In genomic region chr10:8037941-8038894, GRCh38 we compare ENCODE assay signal across 17 cellular contexts. TPM values are rescaled to one million over a fixed set of nuclear protein-coding genes. Genes with fewer than 3 reads are reported as not detected.
DNase-seq lines count a peak whose midpoint lies in the region; ATAC-seq and TF ChIP-seq lines count a peak whose summit lies in the region.
"Had no signal": no experiment of that assay in that cellular context is flagged by ENCODE, and none has a peak within 500 bp of the region (broad histone marks: within the 10 kb centered on the region; RNA-seq: fewer than 3 reads in every experiment).

No MANE protein-coding gene starts in this region.

- peaks cover 11% of the 10 kb centered on the region for H3K36me3 Mint-ChIP-seq in activated naive CD4-positive, alpha-beta T cell treated with anti-CD3 and anti-CD28 coated beads, Interleukin-2, amount 10 ng/mL, durations not matched to agents 7 days and 5 days
- H3K36me3 Mint-ChIP-seq in activated B cell treated with CpG ODN at 0.5 μM for 24 hours (ENCODE audit: low read depth), result no peaks in the 10 kb centered on the region
- H3K36me3 Mint-ChIP-seq in type B pancreatic cell, result peaks cover 4% of the 10 kb centered on the region

- ATAC-seq in activated B cell treated with CpG ODN at 0.5 μM for 24 hours (ENCODE audit: low read depth) (no peak), right lobe of liver (peak; percentile 31 to 61 (median 46)), GM21619 (IDR thresholded peaks at IDR 0.05; ENCODE audit: unreplicated experiment) (no peak)
- ATAC-seq: psoas muscle had no signal

- H3K27ac ChIP-seq in right lobe of liver, result no peak overlapping the region
- H3K27ac ChIP-seq: BLaER1, GM23248, KMS-11, psoas muscle, vagina had no signal

- CTCF ChIA-PET in activated naive CD4-positive, alpha-beta T cell treated with anti-CD3 and anti-CD28 coated beads, Interleukin-2, amount 10 ng/mL, durations not matched to agents 7 days and 5 days (lab: Charles Lee), result interaction anchor here (1.9 kb wide), 1 partner anchor 14 kb away, joined by 5 read pairs; no protein-coding TSS in a partner anchor
- CTCF ChIA-PET in activated B cell treated with CpG ODN at 0.5 μM for 24 hours (lab: Charles Lee), result no interaction called here

- TF ChIP-seq CTCF in activated B cell treated with CpG ODN at 0.5 μM for 24 hours (IDR thresholded peaks at IDR 0.05) (no peak), right lobe of liver (IDR thresholded peaks at IDR 0.05) (no peak), type B pancreatic cell (conservative IDR thresholded peaks at IDR 0.05) (no peak)

- peak overlapping the region; percentile 14 for H3K4me3 Mint-ChIP-seq in activated naive CD4-positive, alpha-beta T cell treated with anti-CD3 and anti-CD28 coated beads, Interleukin-2, amount 10 ng/mL, durations not matched to agents 7 days and 5 days
- H3K4me3 Mint-ChIP-seq in activated B cell treated with CpG ODN at 0.5 μM for 24 hours (no peak overlapping the region), type B pancreatic cell (peak overlapping the region; percentile 60)

- peak overlapping the region; percentile 61 for H3K27ac Mint-ChIP-seq in activated naive CD4-positive, alpha-beta T cell treated with anti-CD3 and anti-CD28 coated beads, Interleukin-2, amount 10 ng/mL, durations not matched to agents 7 days and 5 days
- H3K27ac Mint-ChIP-seq in activated B cell treated with CpG ODN at 0.5 μM for 24 hours, result peak overlapping the region; percentile 27
- no peak overlapping the region for H3K27ac Mint-ChIP-seq in type B pancreatic cell

- no peak overlapping the region for H3K4me3 ChIP-seq in right lobe of liver
- H3K4me3 ChIP-seq: BLaER1, GM23248, psoas muscle, vagina had no signal

- H3K4me1 Mint-ChIP-seq in activated naive CD4-positive, alpha-beta T cell treated with anti-CD3 and anti-CD28 coated beads, Interleukin-2, amount 10 ng/mL, durations not matched to agents 7 days and 5 days, result peaks cover 31% of the 10 kb centered on the region
- H3K4me1 Mint-ChIP-seq in activated B cell treated with CpG ODN at 0.5 μM for 24 hours (peaks cover 27% of the 10 kb centered on the region), type B pancreatic cell (ENCODE audit: unreplicated experiment) (peaks cover 18% of the 10 kb centered on the region)

- H3K27me3 ChIP-seq in right lobe of liver, result peaks cover 23 to 66% of the 10 kb centered on the region in 2 donors

- no peak for DNase-seq in activated naive CD4-positive, alpha-beta T cell treated with anti-CD3 and anti-CD28 coated beads, Interleukin-2, amount 10 ng/mL, durations not matched to agents 7 days and 5 days
- no peak for DNase-seq in activated naive CD4-positive, alpha-beta T cell (lab: John Stamatoyannopoulos, UW)
- DNase-seq in activated B cell treated with CpG ODN at 0.5 μM for 24 hours, result no peak
- DNase-seq in right lobe of liver, result no peak
- DNase-seq in type B pancreatic cell (ENCODE audit: extremely low spot score, unreplicated experiment), result no peak
- no peak for DNase-seq in DMS79 (lab: John Stamatoyannopoulos, UW)
- DNase-seq in T-helper 9 cell, result no peak
- DNase-seq: foreskin fibroblast; GM23248; midbrain; NCI-H146; psoas muscle; stimulated activated CD4-positive, alpha-beta T cell treated with anti-CD3 and anti-CD28 coated beads, Interleukin-1b, Interleukin-23, amount 100 ng/mL, for 48 hours had no signal

- intact Hi-C loops in activated B cell treated with CpG ODN at 0.5 μM for 24 hours (cut with micrococcal nuclease) (loop anchor here (2.0 kb wide), 1 partner anchor 15 kb away; no protein-coding TSS in a partner anchor), right lobe of liver (cut with DNase I) (no loop called here)

- no peaks in the 10 kb centered on the region for H3K36me3 ChIP-seq in right lobe of liver
- H3K36me3 ChIP-seq: BLaER1, vagina had no signal

- H3K27me3 Mint-ChIP-seq in activated naive CD4-positive, alpha-beta T cell treated with anti-CD3 and anti-CD28 coated beads, Interleukin-2, amount 10 ng/mL, durations not matched to agents 7 days and 5 days, result peaks cover 99% of the 10 kb centered on the region
- peaks cover 68% of the 10 kb centered on the region for H3K27me3 Mint-ChIP-seq in activated B cell treated with CpG ODN at 0.5 μM for 24 hours
- H3K27me3 Mint-ChIP-seq in type B pancreatic cell, result peaks cover 95% of the 10 kb centered on the region

- no peaks in the 10 kb centered on the region for H3K9me3 ChIP-seq in right lobe of liver
- H3K9me3 ChIP-seq: psoas muscle, vagina had no signal

- POLR2A ChIA-PET in activated B cell treated with CpG ODN at 0.5 μM for 24 hours (lab: Charles Lee), result no interaction called here

- no peaks in the 10 kb centered on the region for H3K9me3 Mint-ChIP-seq in activated naive CD4-positive, alpha-beta T cell treated with anti-CD3 and anti-CD28 coated beads, Interleukin-2, amount 10 ng/mL, durations not matched to agents 7 days and 5 days
- H3K9me3 Mint-ChIP-seq in activated B cell treated with CpG ODN at 0.5 μM for 24 hours, result peaks cover 10% of the 10 kb centered on the region
- H3K9me3 Mint-ChIP-seq in type B pancreatic cell, result no peaks in the 10 kb centered on the region

- TF ChIP-seq POLR2A in right lobe of liver (IDR thresholded peaks at IDR 0.05), result no peak

- H3K4me1 ChIP-seq in right lobe of liver, result peaks cover 0 to 19% (median 0%) of the 10 kb centered on the region in 4 donors
- H3K4me1 ChIP-seq: BLaER1 had no signal

- 7% methylated on average over 22 of the region's 22 CpGs for WGBS in right lobe of liver (ENCODE audit: insufficient coverage, low coverage, low lambda C conversion rate, missing lambda C conversion rate)

RNA-seq across cellular contexts. Expression of gene GATA3, which starts 16.3 kb away (rescaled TPM):
- total RNA-seq in activated B cell treated with CpG ODN at 0.5 μM for 24 hours (0.34 and 0.53 TPM in 2 replicates), right lobe of liver (1 to 10 TPM in 1 of 6 experiments, under 1 TPM in 4, not detected in 1; 0.26 to 1.0 (median 0.53) TPM), type B pancreatic cell (ENCODE audit: low replicate concordance) (18.5 and 71.4 TPM in 2 replicates)
- total RNA-seq: GM23248 had no signal

Comparison
In these comparisons a context has a peak if more than half of its experiments do, and no peak if none do; other contexts are left out.
1. ATAC-seq: peak in right lobe of liver (4 of 4); none in activated B cell treated with CpG ODN at 0.5 μM for 24 hours (single experiment) and GM21619 (single experiment).